ENCODE assay signal across 1 cellular context in genomic region chr5:34715711-34716110, GRCh38.
TF ChIP-seq lines count a peak whose summit lies in the region.

No MANE protein-coding gene starts in this region.

TF ChIP-seq in GM23338, 12 proteins besides CTCF, POLR2A, EP300 and RAD21 (continued from another document):
- TF ChIP-seq REST (IDR thresholded peaks at IDR 0.05; ENCODE audit: unreplicated experiment) (no peak), EZH2 (IDR thresholded peaks at IDR 0.05; ENCODE audit: low read depth, unreplicated experiment) (no peak), ZNF462 (CRISPR knock-in tag; IDR thresholded peaks at IDR 0.05) (no peak), ZNF114 (CRISPR knock-in tag; IDR thresholded peaks at IDR 0.05) (no peak), ZNF331 (CRISPR knock-in tag; IDR thresholded peaks at IDR 0.05; ENCODE audit: low read depth) (no peak)
